Comparison of ENCODE assay signal across 18 cellular contexts in genomic region chr22:24483966-24484545, GRCh38. TPM values are rescaled to one million over a fixed set of nuclear protein-coding genes. Genes with fewer than 3 reads are reported as not detected.
"Had no signal": no experiment of that assay in that cellular context is flagged by ENCODE, and none has a peak within 500 bp of the region (broad histone marks: within the 10 kb centered on the region; RNA-seq: fewer than 3 reads in every experiment).

No MANE protein-coding gene starts in this region.

- H3K9me3 Mint-ChIP-seq: activated CD4-positive, alpha-beta memory T cell treated with anti-CD3 and anti-CD28 coated beads for 36 hours; endodermal cell; naive thymus-derived CD4-positive, alpha-beta T cell had no signal

- H3K27me3 Mint-ChIP-seq: activated CD4-positive, alpha-beta memory T cell treated with anti-CD3 and anti-CD28 coated beads for 36 hours had no signal

- DNase-seq: activated CD4-positive, alpha-beta memory T cell treated with anti-CD3 and anti-CD28 coated beads for 36 hours; activated gamma-delta T cell treated with Interleukin-2 at 50 U/mL for 16 hours; activated T-cell treated with anti-CD3 and anti-CD28 coated beads, Interleukin-2, amount 50 U/mL, for 48 hours; body of pancreas; cerebellar nuclear complex; endodermal cell; glutamatergic neuron; naive thymus-derived CD4-positive, alpha-beta T cell; nucleus accumbens; sigmoid colon; stimulated activated CD4-positive, alpha-beta T cell treated with anti-CD3 and anti-CD28 coated beads, Interleukin-12 subunit alpha, Interleukin-12 subunit beta, amount 100 ng/mL, for 4 hours; stimulated activated naive CD8-positive, alpha-beta T cell treated with anti-CD3 and anti-CD28 coated beads, Interleukin-15, Interleukin-2, amounts not matched to agents 100 U/mL and 50 U/mL, for 24 hours; T1000 had no signal

- H3K36me3 ChIP-seq: sigmoid colon, suprapubic skin had no signal

- H3K9me3 ChIP-seq: body of pancreas, sigmoid colon, suprapubic skin had no signal

- H3K4me3 ChIP-seq: body of pancreas, lung, sigmoid colon, suprapubic skin had no signal

- H3K4me3 Mint-ChIP-seq: activated CD4-positive, alpha-beta memory T cell treated with anti-CD3 and anti-CD28 coated beads for 36 hours; endodermal cell; naive thymus-derived CD4-positive, alpha-beta T cell had no signal

- H3K27ac Mint-ChIP-seq: activated CD4-positive, alpha-beta memory T cell treated with anti-CD3 and anti-CD28 coated beads for 36 hours; endodermal cell; progenitor cell of endocrine pancreas had no signal

- ATAC-seq: body of pancreas; naive thymus-derived CD4-positive, alpha-beta T cell; stimulated activated naive CD8-positive, alpha-beta T cell treated with anti-CD3 and anti-CD28 coated beads, Interleukin-15, Interleukin-2, amounts not matched to agents 100 U/mL and 50 U/mL, for 24 hours had no signal

- H3K36me3 Mint-ChIP-seq: activated CD4-positive, alpha-beta memory T cell treated with anti-CD3 and anti-CD28 coated beads for 36 hours had no signal

- H3K27ac ChIP-seq: body of pancreas, sigmoid colon, suprapubic skin, VCaP had no signal

- H3K27me3 ChIP-seq: body of pancreas, sigmoid colon, suprapubic skin had no signal

RNA-seq across cellular contexts. Expression of gene UPB1, which starts 11.1 kb away (rescaled TPM):
- total RNA-seq: dermis microvascular lymphatic vessel endothelial cell had no signal
